ENCODE assay signal across 8 cellular contexts in the genomic region with DNA sequence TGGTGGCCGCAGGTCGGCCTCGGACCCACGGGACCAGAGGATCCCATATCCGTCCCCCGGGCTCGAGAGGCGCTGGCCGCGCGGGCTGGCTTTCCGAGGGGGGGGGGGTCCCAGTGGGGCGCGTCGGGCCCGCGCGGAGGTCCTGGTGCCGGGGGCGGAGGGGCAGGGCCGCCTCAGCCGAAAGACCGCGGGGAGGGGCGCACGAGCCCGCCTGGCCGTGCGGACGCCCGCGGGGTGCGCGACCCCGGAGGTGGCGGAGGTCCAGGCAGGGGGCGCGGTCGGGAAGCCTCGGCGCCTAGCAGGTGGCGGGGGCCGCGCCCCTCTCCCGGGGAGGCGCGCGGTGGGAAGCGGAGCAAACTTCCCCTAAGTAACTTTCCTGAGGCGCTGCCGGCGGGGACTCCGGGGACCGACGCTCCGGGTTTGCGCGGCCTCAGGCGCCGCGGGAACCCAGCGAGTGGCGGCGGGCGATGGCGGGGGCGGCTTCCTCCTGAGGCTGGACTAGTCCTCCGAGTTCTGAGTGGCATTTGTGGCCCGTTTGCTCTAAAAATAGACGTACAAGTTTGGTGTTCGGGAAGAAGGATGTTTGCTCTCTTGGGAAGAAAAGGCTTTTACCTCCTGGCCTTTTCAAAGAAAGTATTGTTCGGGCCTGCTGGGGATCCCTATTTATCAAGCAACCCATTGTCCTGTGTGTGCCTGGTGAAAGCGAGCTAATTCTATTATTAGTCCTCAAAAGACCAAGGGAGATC. TPM values are rescaled to one million over a fixed set of nuclear protein-coding genes. Genes with fewer than 3 reads are reported as not detected.
DNase-seq lines count a peak whose midpoint lies in the region; ATAC-seq and TF ChIP-seq lines count a peak whose summit lies in the region.

No MANE protein-coding gene starts in this region.

- in situ Hi-C loops in astrocyte of the cerebellum (cut with HindIII; ENCODE audit: low sequenced_read_pairs) = no loop called here

- ATAC-seq in HG03066 (IDR thresholded peaks at IDR 0.05; ENCODE audit: low read depth, unreplicated experiment) = peak; percentile 47
- ATAC-seq in psoas muscle = peak; percentile 56 to 70 (median 58)

- H3K36me3 ChIP-seq in psoas muscle (ENCODE audit: insufficient read depth in 1 of 2, low read depth in 1 of 2) = no peaks in the 10 kb centered on the region

- DNase-seq in GM10266 (ENCODE audit: extremely low spot score) (peak; percentile 51), NCI-H748 treated with DMSO at 0.1 percent for 48 hours (lab: John Stamatoyannopoulos, UW) (peak; percentile 68), astrocyte of the cerebellum (ENCODE audit: low read depth) (no peak), hypothalamus (lab: John Stamatoyannopoulos, UW) (peak in 44 of 51 donors; percentile 13 to 85 (median 60)), psoas muscle (peak; percentile 68 to 76), NAMALWA (ENCODE audit: low spot score) (no peak)

- H3K27me3 ChIP-seq in psoas muscle (ENCODE audit: insufficient read depth in 3 of 3, low read length in 2 of 3) = no peaks in the 10 kb centered on the region

- intact Hi-C loops in psoas muscle (cut with DNase I) = no loop called here

- H3K4me1 ChIP-seq in psoas muscle = peaks cover 44% of the 10 kb centered on the region

- H3K4me3 ChIP-seq in astrocyte of the cerebellum (ENCODE audit: low read depth, low read length) (peak overlapping the region; percentile 63), psoas muscle (peak overlapping the region; percentile 82)

- no peaks in the 10 kb centered on the region for H3K9me3 ChIP-seq in psoas muscle

- peak overlapping the region; percentile 92 for H3K27ac ChIP-seq in 22Rv1
- peak overlapping the region; percentile 94 for H3K27ac ChIP-seq in psoas muscle

- TF ChIP-seq CTCF in 22Rv1 (IDR thresholded peaks at IDR 0.05) (no peak), GM10266 (IDR thresholded peaks at IDR 0.05; ENCODE audit: control insufficient read depth, insufficient read depth, low read depth, missing control alignments) (no peak), astrocyte of the cerebellum (IDR thresholded peaks at IDR 0.05; ENCODE audit: low read depth, low read length, missing control alignments) (no peak), psoas muscle (IDR thresholded peaks at IDR 0.05) (no peak)

- 0 to 1% (median 1%) methylated on average over 35 to 73 of the region's 73 CpGs for WGBS in psoas muscle, 3 donors

RNA-seq across cellular contexts. Expression of a gene that starts 26.4 kb away (rescaled TPM):
- total RNA-seq in psoas muscle = 10 to 100 TPM; 14.2 to 23.7 (median 17.4) TPM
- 10 to 100 TPM in 1 of 3 donors, 1 to 10 TPM in 2; 7.3 to 15.2 (median 8.4) TPM for polyA plus RNA-seq in psoas muscle

Comparison
In these comparisons a context has a peak if more than half of its experiments do, and no peak if none do; other contexts are left out.
1. DNase-seq: peak in GM10266 (single experiment), NCI-H748 treated with DMSO at 0.1 percent for 48 hours (single experiment), hypothalamus (44 of 51) and psoas muscle (2 of 2); none in astrocyte of the cerebellum (single experiment) and NAMALWA (single experiment).